Comparison of ENCODE assay signal across 9 cellular contexts in genomic region chr7:142807855-142808460, GRCh38. TPM values are rescaled to one million over a fixed set of nuclear protein-coding genes. Genes with fewer than 3 reads are reported as not detected.
DNase-seq lines count a peak whose midpoint lies in the region; ATAC-seq and TF ChIP-seq lines count a peak whose summit lies in the region.
"Had no signal": no experiment of that assay in that cellular context is flagged by ENCODE, and none has a peak within 500 bp of the region (broad histone marks: within the 10 kb centered on the region; RNA-seq: fewer than 3 reads in every experiment).

No MANE protein-coding gene starts in this region.

- ATAC-seq in GM19351 (IDR thresholded peaks at IDR 0.05; ENCODE audit: unreplicated experiment) = peak; percentile 8
- ATAC-seq in activated naive CD8-positive, alpha-beta T cell treated with anti-CD3 and anti-CD28 coated beads, Interleukin-2, amount 50 U/mL, for 24 hours = peak; percentile 9

- 40 to 54% (median 50%) methylated on average over 3 of the region's 3 CpGs for WGBS in adrenal gland, 4 donors

- no peak for TF ChIP-seq POLR2A in adrenal gland (IDR thresholded peaks at IDR 0.05)

- peak overlapping the region; percentile 98 for H3K27ac Mint-ChIP-seq in activated naive CD8-positive, alpha-beta T cell treated with anti-CD3 and anti-CD28 coated beads, Interleukin-2, amount 50 U/mL, for 24 hours

- no peaks in the 10 kb centered on the region for H3K9me3 Mint-ChIP-seq in activated naive CD8-positive, alpha-beta T cell treated with anti-CD3 and anti-CD28 coated beads, Interleukin-2, amount 50 U/mL, for 24 hours

- peak overlapping the region; percentile 78 for H3K4me3 Mint-ChIP-seq in activated naive CD8-positive, alpha-beta T cell treated with anti-CD3 and anti-CD28 coated beads, Interleukin-2, amount 50 U/mL, for 24 hours

- peaks cover 25% of the 10 kb centered on the region for H3K36me3 Mint-ChIP-seq in activated naive CD8-positive, alpha-beta T cell treated with anti-CD3 and anti-CD28 coated beads, Interleukin-2, amount 50 U/mL, for 24 hours (ENCODE audit: low read depth)

- H3K36me3 ChIP-seq in adrenal gland (replicated peaks in 1 of 2) = no peaks in the 10 kb centered on the region

- peaks cover 100% of the 10 kb centered on the region for H3K4me1 Mint-ChIP-seq in activated naive CD8-positive, alpha-beta T cell treated with anti-CD3 and anti-CD28 coated beads, Interleukin-2, amount 50 U/mL, for 24 hours

- no peak for TF ChIP-seq CTCF in adrenal gland (IDR thresholded peaks at IDR 0.05)

- H3K27me3 Mint-ChIP-seq in activated naive CD8-positive, alpha-beta T cell treated with anti-CD3 and anti-CD28 coated beads, Interleukin-2, amount 50 U/mL, for 24 hours = peaks cover 4% of the 10 kb centered on the region

- no peaks in the 10 kb centered on the region for H3K4me1 ChIP-seq in adrenal gland (replicated peaks in 1 of 2)

- peak; percentile 61 for DNase-seq in NAMALWA (ENCODE audit: low spot score)
- peak; percentile 49 for DNase-seq in activated naive CD8-positive, alpha-beta T cell treated with anti-CD3 and anti-CD28 coated beads, Interleukin-2, amount 50 U/mL, for 24 hours
- peak; percentile 59 for DNase-seq in stimulated activated CD8-positive, alpha-beta memory T cell treated with anti-CD3 and anti-CD28 coated beads, Interleukin-4, amount 100 ng/mL, for 48 hours
- no peak for DNase-seq in adrenal gland
- no peak for DNase-seq in NCI-H1436 treated with DMSO at 0.1 percent for 48 hours (lab: John Stamatoyannopoulos, UW)
- no peak for DNase-seq in effector CD8-positive, alpha-beta T cell (lab: John Stamatoyannopoulos, UW)

- intact Hi-C loops in adrenal gland (cut with DNase I) = no loop called here

- H3K27me3 ChIP-seq in adrenal gland = peaks cover 24% of the 10 kb centered on the region

- no peak overlapping the region for H3K4me3 ChIP-seq in adrenal gland

- H3K9me3 ChIP-seq in adrenal gland (replicated peaks in 1 of 3) = no peaks in the 10 kb centered on the region

- H3K27ac ChIP-seq in adrenal gland = no peak overlapping the region

RNA-seq across cellular contexts. Expression of gene PRSS2, which starts 37.2 kb away (rescaled TPM):
- 10 to 100 TPM in 2 of 8 donors, 1 to 10 TPM in 1, not detected in 5; 4.8 to 43.4 (median 40.0) TPM for total RNA-seq in adrenal gland
- 1 to 10 TPM in 2 of 3 donors, not detected in 1; 2.8 to 4.4 TPM for polyA plus RNA-seq in adrenal gland
- total RNA-seq: mononuclear cell; T-helper 1 cell treated with Interleukin-12 subunit alpha and Interleukin-12 subunit beta and Interleukin-4 antibody, amounts not matched to agents 30 ng/mL and 1 ng/mL, for 36 hours had no signal

RNA-seq across cellular contexts. Expression of gene EPHB6, which starts 46.9 kb away (rescaled TPM):
- 10 to 100 TPM in 2 of 8 donors, 1 to 10 TPM in 6; 1.4 to 14.4 (median 3.7) TPM for total RNA-seq in adrenal gland
- 10 to 100 TPM in 1 of 3 donors, 1 to 10 TPM in 2; 1.1 to 17.2 (median 9.1) TPM for polyA plus RNA-seq in adrenal gland

RNA-seq across cellular contexts. Expression of gene PRSS1, which starts 58.7 kb away (rescaled TPM):
- 10 to 100 TPM in 2 of 8 donors, 1 to 10 TPM in 1, not detected in 5; 3.3 to 15.4 (median 14.6) TPM for total RNA-seq in adrenal gland
- polyA plus RNA-seq in adrenal gland = 1 to 10 TPM in 2 of 3 donors, not detected in 1; 3.2 to 3.3 TPM
- total RNA-seq: T-helper 1 cell treated with Interleukin-12 subunit alpha and Interleukin-12 subunit beta and Interleukin-4 antibody, amounts not matched to agents 30 ng/mL and 1 ng/mL, for 36 hours had no signal

Comparison
In these comparisons a context has a peak if more than half of its experiments do, and no peak if none do; other contexts are left out.
1. DNase-seq: peak in NAMALWA (single experiment), activated naive CD8-positive, alpha-beta T cell treated with anti-CD3 and anti-CD28 coated beads, Interleukin-2, amount 50 U/mL, for 24 hours (single experiment) and stimulated activated CD8-positive, alpha-beta memory T cell treated with anti-CD3 and anti-CD28 coated beads, Interleukin-4, amount 100 ng/mL, for 48 hours (single experiment); none in adrenal gland (0 of 7), NCI-H1436 treated with DMSO at 0.1 percent for 48 hours (single experiment) and effector CD8-positive, alpha-beta T cell (single experiment).